In the genomic region with DNA sequence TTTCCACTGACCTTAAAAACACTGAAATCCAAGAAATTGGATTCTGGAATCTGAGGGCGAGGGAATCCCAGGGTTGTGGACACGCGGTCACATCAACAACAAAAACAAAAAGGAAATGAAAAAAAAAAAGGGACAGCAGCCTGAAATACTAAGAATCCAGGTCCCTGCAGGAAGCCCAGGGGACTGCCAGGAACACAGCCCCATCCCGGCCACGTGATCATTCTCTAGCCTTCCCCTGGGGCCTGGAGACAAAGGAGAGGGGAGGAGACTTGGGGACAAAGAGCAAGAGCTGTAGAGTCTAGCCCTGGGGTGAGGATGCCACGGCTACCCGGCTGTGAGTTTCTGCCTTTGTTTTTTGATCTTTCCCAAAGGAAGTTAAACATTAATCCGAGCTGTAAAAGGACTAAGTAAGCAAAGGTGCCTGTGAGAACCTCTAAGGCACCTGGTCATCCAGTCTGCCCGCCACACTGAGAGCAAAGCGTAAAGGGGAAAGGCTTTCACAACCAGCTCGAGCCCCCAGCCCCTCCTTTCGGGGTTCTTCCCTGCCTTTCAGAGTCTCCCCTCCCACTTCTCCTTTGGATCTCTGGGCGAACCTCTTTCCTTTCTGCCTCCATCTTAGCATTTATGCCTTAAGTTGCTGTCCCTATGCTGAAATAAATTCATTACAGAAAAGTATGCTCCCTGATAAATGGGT, we compare ENCODE assay signal across 1 cellular context.
A peak's percentile ranks its signal among the peaks of the same experiment; 100 is the strongest.
TF ChIP-seq lines count a peak whose summit lies in the region.

No MANE protein-coding gene starts in this region.

TF ChIP-seq in K562, 482 proteins besides CTCF, POLR2A, EP300 and RAD21 (continued from another document):
- TF ChIP-seq, protein P1, sequence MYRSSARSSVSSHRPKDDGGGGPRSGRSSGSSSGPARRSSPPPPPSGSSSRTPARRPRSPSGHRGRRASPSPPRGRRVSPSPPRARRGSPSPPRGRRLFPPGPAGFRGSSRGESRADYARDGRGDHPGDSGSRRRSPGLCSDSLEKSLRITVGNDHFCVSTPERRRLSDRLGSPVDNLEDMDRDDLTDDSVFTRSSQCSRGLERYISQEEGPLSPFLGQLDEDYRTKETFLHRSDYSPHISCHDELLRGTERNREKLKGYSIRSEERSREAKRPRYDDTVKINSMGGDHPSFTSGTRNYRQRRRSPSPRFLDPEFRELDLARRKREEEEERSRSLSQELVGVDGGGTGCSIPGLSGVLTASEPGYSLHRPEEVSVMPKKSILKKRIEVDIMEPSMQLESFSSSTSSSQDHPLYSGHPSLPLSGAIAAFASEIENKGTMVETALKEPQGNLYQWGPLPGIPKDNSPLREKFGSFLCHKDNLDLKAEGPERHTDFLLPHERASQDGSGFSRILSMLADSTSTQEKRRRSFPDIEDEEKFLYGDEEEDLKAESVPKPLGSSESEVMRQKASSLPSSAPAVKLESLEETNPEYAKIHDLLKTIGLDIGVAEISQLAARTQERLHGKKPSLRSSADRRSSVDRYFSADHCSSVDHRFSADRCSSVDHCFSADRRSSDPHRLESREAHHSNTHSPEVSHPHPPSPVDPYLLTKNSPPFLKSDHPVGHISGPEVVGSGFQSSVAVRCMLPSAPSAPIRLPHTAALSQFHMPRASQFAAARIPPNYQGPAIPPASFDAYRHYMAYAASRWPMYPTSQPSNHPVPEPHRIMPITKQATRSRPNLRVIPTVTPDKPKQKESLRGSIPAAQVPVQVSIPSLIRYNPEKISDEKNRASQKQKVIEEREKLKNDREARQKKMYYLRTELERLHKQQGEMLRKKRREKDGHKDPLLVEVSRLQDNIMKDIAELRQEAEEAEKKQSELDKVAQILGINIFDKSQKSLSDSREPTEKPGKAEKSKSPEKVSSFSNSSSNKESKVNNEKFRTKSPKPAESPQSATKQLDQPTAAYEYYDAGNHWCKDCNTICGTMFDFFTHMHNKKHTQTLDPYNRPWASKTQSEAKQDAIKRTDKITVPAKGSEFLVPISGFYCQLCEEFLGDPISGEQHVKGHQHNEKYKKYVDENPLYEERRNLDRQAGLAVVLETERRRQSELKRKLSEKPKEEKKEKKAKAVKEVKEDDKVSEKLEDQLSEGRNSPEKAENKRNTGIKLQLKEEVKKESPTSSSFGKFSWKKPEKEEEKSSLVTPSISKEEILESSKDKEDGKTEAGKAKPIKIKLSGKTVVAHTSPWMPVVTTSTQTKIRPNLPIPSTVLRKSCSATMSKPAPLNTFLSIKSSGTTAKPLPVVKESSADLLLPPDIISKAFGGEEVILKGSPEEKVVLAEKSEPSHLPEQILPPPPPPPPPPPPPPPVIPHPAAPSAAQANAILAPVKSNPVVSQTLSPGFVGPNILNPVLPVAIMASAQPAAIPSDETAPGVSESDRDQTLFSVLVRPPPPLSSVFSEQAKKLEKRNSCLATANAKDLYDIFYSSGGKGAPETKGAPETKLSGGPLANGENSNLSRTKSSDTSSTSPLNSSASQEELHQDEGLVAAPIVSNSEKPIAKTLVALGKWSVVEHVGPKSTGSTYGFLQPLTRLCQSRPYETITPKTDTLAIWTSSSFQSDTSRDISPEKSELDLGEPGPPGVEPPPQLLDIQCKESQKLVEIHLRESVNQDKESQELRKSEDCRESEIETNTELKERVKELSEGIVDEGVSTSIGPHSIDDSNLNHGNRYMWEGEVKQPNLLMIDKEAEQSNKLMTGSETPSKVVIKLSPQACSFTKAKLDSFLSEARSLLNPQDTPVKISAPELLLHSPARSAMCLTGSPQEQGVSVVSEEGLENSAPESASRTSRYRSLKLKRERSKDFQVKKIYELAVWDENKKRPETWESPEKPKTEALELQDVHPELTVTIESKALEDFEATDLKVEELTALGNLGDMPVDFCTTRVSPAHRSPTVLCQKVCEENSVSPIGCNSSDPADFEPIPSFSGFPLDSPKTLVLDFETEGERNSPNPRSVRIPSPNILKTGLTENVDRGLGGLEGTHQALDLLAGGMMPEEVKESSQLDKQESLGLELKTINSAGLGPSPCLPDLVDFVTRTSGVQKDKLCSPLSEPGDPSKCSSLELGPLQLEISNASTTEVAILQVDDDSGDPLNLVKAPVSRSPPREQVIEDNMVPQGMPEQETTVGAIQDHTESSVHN (IDR thresholded peaks at IDR 0.05; ENCODE audit: borderline replicate concordance in 1 of 2, low read depth in 1 of 2), result no peak
- 0 out of 2 replicates have a peak, but pooled peaks have one; percentile 13 for TF ChIP-seq LEF1 (IDR thresholded peaks at IDR 0.05)
- TF ChIP-seq, protein P2, sequence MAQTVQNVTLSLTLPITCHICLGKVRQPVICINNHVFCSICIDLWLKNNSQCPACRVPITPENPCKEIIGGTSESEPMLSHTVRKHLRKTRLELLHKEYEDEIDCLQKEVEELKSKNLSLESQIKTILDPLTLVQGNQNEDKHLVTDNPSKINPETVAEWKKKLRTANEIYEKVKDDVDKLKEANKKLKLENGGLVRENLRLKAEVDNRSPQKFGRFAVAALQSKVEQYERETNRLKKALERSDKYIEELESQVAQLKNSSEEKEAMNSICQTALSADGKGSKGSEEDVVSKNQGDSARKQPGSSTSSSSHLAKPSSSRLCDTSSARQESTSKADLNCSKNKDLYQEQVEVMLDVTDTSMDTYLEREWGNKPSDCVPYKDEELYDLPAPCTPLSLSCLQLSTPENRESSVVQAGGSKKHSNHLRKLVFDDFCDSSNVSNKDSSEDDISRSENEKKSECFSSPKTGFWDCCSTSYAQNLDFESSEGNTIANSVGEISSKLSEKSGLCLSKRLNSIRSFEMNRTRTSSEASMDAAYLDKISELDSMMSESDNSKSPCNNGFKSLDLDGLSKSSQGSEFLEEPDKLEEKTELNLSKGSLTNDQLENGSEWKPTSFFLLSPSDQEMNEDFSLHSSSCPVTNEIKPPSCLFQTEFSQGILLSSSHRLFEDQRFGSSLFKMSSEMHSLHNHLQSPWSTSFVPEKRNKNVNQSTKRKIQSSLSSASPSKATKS (CRISPR knock-in tag; IDR thresholded peaks at IDR 0.05), result no peak
- TF ChIP-seq ZNF224 (CRISPR knock-in tag; IDR thresholded peaks at IDR 0.05), result no peak
- no peak for TF ChIP-seq ZNF764 (CRISPR knock-in tag; IDR thresholded peaks at IDR 0.05; ENCODE audit: low read depth)
- TF ChIP-seq RBM17 (IDR thresholded peaks at IDR 0.05; ENCODE audit: borderline replicate concordance, low read depth, low read length), result no peak
- TF ChIP-seq, protein P3, sequence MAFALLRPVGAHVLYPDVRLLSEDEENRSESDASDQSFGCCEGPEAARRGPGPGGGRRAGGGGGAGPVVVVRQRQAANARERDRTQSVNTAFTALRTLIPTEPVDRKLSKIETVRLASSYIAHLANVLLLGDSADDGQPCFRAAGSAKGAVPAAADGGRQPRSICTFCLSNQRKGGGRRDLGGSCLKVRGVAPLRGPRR (CRISPR knock-in tag; IDR thresholded peaks at IDR 0.05), result no peak
- TF ChIP-seq TOE1 (IDR thresholded peaks at IDR 0.05; ENCODE audit: borderline replicate concordance), result peak; percentile 70; the same call in 1 of the 2 replicates
- no peak for TF ChIP-seq TOE1 (CRISPR knock-in tag; IDR thresholded peaks at IDR 0.05; ENCODE audit: borderline replicate concordance, low read depth)
- no peak for TF ChIP-seq RBM14 (IDR thresholded peaks at IDR 0.05; ENCODE audit: borderline replicate concordance, insufficient read depth, low read depth, low read length)
- TF ChIP-seq NR1H2 (CRISPR knock-in tag; IDR thresholded peaks at IDR 0.05), result no peak
- TF ChIP-seq MAFF (IDR thresholded peaks at IDR 0.05; ENCODE audit: low read length), result no peak
- TF ChIP-seq, protein P4, sequence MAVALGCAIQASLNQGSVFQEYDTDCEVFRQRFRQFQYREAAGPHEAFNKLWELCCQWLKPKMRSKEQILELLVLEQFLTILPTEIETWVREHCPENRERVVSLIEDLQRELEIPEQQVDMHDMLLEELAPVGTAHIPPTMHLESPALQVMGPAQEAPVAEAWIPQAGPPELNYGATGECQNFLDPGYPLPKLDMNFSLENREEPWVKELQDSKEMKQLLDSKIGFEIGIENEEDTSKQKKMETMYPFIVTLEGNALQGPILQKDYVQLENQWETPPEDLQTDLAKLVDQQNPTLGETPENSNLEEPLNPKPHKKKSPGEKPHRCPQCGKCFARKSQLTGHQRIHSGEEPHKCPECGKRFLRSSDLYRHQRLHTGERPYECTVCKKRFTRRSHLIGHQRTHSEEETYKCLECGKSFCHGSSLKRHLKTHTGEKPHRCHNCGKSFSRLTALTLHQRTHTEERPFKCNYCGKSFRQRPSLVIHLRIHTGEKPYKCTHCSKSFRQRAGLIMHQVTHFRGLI (CRISPR knock-in tag; IDR thresholded peaks at IDR 0.05), result no peak
- TF ChIP-seq MED1 (CRISPR knock-in tag; IDR thresholded peaks at IDR 0.05; ENCODE audit: borderline replicate concordance), result no peak
- TF ChIP-seq MTA1 (IDR thresholded peaks at IDR 0.05; ENCODE audit: borderline replicate concordance), result 0 out of 2 replicates have a peak, but pooled peaks have one; percentile 17
- peak in 1 of 2 experiments; percentile 64; a peak in 1 of 4 replicates for TF ChIP-seq FOXK2 (conservative IDR thresholded peaks at IDR 0.05 in 1 of 2, IDR thresholded peaks at IDR 0.05 in 1 of 2; ENCODE audit: low read depth in 2 of 2)
- peak; percentile 33; the same call in 1 of the 2 replicates for TF ChIP-seq SOX6 (IDR thresholded peaks at IDR 0.05)
